ENCODE assay signal across 30 cellular contexts in the genomic region with DNA sequence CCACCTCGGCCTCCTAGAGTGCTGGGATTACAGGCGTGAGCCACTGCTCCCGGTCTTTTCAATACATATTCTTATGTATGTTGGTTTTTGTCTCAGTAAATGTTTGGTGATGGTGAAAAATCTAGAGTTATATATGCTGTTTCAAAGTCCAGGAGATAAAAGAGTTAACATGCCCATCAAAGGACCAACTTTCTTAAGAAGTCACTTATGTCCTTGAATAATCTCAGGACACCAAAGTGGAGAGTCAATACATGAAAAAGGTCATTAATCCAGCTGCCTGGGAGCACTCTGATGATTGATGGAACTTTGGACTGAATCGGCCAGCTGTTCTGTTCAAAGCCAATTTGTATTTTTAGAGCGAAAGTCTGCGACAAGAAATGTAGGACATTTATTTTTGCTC.
"Had no signal": no experiment of that assay in that cellular context is flagged by ENCODE, and none has a peak within 500 bp of the region (broad histone marks: within the 10 kb centered on the region; RNA-seq: fewer than 3 reads in every experiment).

No MANE protein-coding gene starts in this region.

- H3K27ac Mint-ChIP-seq: mesothelial cell of epicardium; naive B cell; natural killer cell; nephron progenitor cell; neural progenitor cell; progenitor cell of endocrine pancreas; stimulated activated memory B cell treated with anti-CD40 and anti-IgM and Interleukin-4, amounts not matched to agents 10 μg/mL and 1 μg/mL and 100 μg/mL, for 72 hours; stimulated activated naive CD8-positive, alpha-beta T cell treated with anti-CD3 and anti-CD28 coated beads, Interleukin-15, amount 100 ng/mL, for 72 hours had no signal

- H3K9ac ChIP-seq: neural progenitor cell, parathyroid adenoma had no signal

- H3K36me3 ChIP-seq: heart left ventricle, left ventricle myocardium inferior, neural progenitor cell, neutrophil, right atrium auricular region, tibial artery, upper lobe of right lung had no signal

- H3K9me3 Mint-ChIP-seq: nephron progenitor cell; neural progenitor cell; stimulated activated naive CD8-positive, alpha-beta T cell treated with anti-CD3 and anti-CD28 coated beads, Interleukin-15, amount 100 ng/mL, for 72 hours had no signal

- ATAC-seq: heart left ventricle; natural killer cell; sciatic nerve; stimulated activated memory B cell treated with anti-CD40 and anti-IgM and Interleukin-4, amounts not matched to agents 10 μg/mL and 1 μg/mL and 100 μg/mL, for 72 hours; stimulated activated naive CD8-positive, alpha-beta T cell treated with anti-CD3 and anti-CD28 coated beads, Interleukin-15, amount 100 ng/mL, for 72 hours; upper lobe of right lung had no signal

- H3K4me1 ChIP-seq: left ventricle myocardium inferior, neural progenitor cell, parathyroid adenoma, right atrium auricular region, testis, upper lobe of right lung had no signal

- H3K4me2 ChIP-seq: hepatocyte, neural progenitor cell, smooth muscle cell had no signal

- H3K27me3 ChIP-seq: heart left ventricle, hepatocyte, neural progenitor cell, neutrophil, right atrium auricular region, testis, tibial artery, upper lobe of right lung had no signal

- DNase-seq: heart left ventricle; islet precursor cell; left ventricle myocardium inferior; mesendoderm; naive B cell; natural killer cell; nephron progenitor cell; occipital lobe; stimulated activated CD4-positive, alpha-beta T cell treated with anti-CD3 and anti-CD28 coated beads, Interleukin-1b, Interleukin-23, amount 100 ng/mL, for 48 hours; stimulated activated CD4-positive, alpha-beta T cell treated with anti-CD3 and anti-CD28 coated beads, Interleukin-2, amount 100 ng/mL, for 48 hours; stimulated activated CD4-positive, alpha-beta T cell treated with anti-CD3 and anti-CD28 coated beads, Interleukin-4, amount 100 ng/mL, for 4 hours; stimulated activated CD8-positive, alpha-beta memory T cell treated with anti-CD3 and anti-CD28 coated beads, Interleukin-4, amount 100 ng/mL, for 48 hours; stimulated activated naive CD4-positive, alpha-beta T cell treated with Interleukin-2 at 50 U/mL for 16 hours; stimulated activated naive CD8-positive, alpha-beta T cell treated with anti-CD3 and anti-CD28 coated beads, Interleukin-15, amount 100 ng/mL, for 72 hours; substantia nigra; testis; tibial artery; trophoblast cell; upper lobe of right lung had no signal

- H3K9me3 ChIP-seq: heart left ventricle, left ventricle myocardium inferior, neutrophil, right atrium auricular region, testis, tibial artery, upper lobe of right lung had no signal

- H2AFZ ChIP-seq: hepatocyte, neural progenitor cell, parathyroid adenoma had no signal

- H3K27me3 Mint-ChIP-seq: progenitor cell of endocrine pancreas; stimulated activated naive CD8-positive, alpha-beta T cell treated with anti-CD3 and anti-CD28 coated beads, Interleukin-15, amount 100 ng/mL, for 72 hours had no signal

- H3K27ac ChIP-seq: heart left ventricle, hepatocyte, left ventricle myocardium inferior, neural progenitor cell, neutrophil, parathyroid adenoma, right atrium auricular region, testis, tibial artery, upper lobe of right lung had no signal

- H3K4me1 Mint-ChIP-seq: mesothelial cell of epicardium; naive B cell; natural killer cell; nephron progenitor cell; neural progenitor cell; stimulated activated memory B cell treated with anti-CD40 and anti-IgM and Interleukin-4, amounts not matched to agents 10 μg/mL and 1 μg/mL and 100 μg/mL, for 72 hours; stimulated activated naive CD8-positive, alpha-beta T cell treated with anti-CD3 and anti-CD28 coated beads, Interleukin-15, amount 100 ng/mL, for 72 hours had no signal

- H3K79me2 ChIP-seq: hepatocyte, parathyroid adenoma had no signal

- H3K4me3 ChIP-seq: heart left ventricle, hepatocyte, left ventricle myocardium inferior, lung, neural progenitor cell, right atrium auricular region, smooth muscle cell, testis, tibial artery, upper lobe of right lung had no signal

- H3K36me3 Mint-ChIP-seq: mesothelial cell of epicardium; naive B cell; natural killer cell; neural progenitor cell; stimulated activated memory B cell treated with anti-CD40 and anti-IgM and Interleukin-4, amounts not matched to agents 10 μg/mL and 1 μg/mL and 100 μg/mL, for 72 hours had no signal

- H3K4me3 Mint-ChIP-seq: mesothelial cell of epicardium; naive B cell; natural killer cell; nephron progenitor cell; neural progenitor cell; stimulated activated memory B cell treated with anti-CD40 and anti-IgM and Interleukin-4, amounts not matched to agents 10 μg/mL and 1 μg/mL and 100 μg/mL, for 72 hours; stimulated activated naive CD8-positive, alpha-beta T cell treated with anti-CD3 and anti-CD28 coated beads, Interleukin-15, amount 100 ng/mL, for 72 hours had no signal
